1 cellular context compared by ENCODE assay signal in genomic region chr3:177676148-177676547, GRCh38.
TF ChIP-seq lines count a peak whose summit lies in the region.

No MANE protein-coding gene starts in this region.

TF ChIP-seq in SK-N-SH, 30 proteins besides CTCF, POLR2A, EP300 and RAD21:
- no peak for TF ChIP-seq MXI1 (IDR thresholded peaks at IDR 0.05; ENCODE audit: low read depth, low read length)
- no peak for TF ChIP-seq FOXM1 (IDR thresholded peaks at IDR 0.05; ENCODE audit: low read depth)
- TF ChIP-seq, protein P1, sequence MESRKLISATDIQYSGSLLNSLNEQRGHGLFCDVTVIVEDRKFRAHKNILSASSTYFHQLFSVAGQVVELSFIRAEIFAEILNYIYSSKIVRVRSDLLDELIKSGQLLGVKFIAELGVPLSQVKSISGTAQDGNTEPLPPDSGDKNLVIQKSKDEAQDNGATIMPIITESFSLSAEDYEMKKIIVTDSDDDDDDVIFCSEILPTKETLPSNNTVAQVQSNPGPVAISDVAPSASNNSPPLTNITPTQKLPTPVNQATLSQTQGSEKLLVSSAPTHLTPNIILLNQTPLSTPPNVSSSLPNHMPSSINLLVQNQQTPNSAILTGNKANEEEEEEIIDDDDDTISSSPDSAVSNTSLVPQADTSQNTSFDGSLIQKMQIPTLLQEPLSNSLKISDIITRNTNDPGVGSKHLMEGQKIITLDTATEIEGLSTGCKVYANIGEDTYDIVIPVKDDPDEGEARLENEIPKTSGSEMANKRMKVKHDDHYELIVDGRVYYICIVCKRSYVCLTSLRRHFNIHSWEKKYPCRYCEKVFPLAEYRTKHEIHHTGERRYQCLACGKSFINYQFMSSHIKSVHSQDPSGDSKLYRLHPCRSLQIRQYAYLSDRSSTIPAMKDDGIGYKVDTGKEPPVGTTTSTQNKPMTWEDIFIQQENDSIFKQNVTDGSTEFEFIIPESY (IDR thresholded peaks at IDR 0.05; ENCODE audit: borderline replicate concordance, low read depth) = no peak
- TF ChIP-seq NRF1 (IDR thresholded peaks at IDR 0.05; ENCODE audit: low read depth, low read length) = no peak
